ENCODE assay signal across 8 cellular contexts in genomic region chr1:211830330-211831142, GRCh38. TPM values are rescaled to one million over a fixed set of nuclear protein-coding genes. Genes with fewer than 3 reads are reported as not detected.
A peak's percentile ranks its signal among the peaks of the same experiment; 100 is the strongest.
DNase-seq lines count a peak whose midpoint lies in the region; ATAC-seq and TF ChIP-seq lines count a peak whose summit lies in the region.

LPGAT1 (minus strand) TSS chr1:211830763; CDS start chr1:211829296, 1,467 bp downstream.

- peak; percentile 96 to 97 for ATAC-seq in left cardiac atrium

- H3K36me3 ChIP-seq in H7 (replicated peaks; ENCODE audit: control insufficient read depth, insufficient read depth, low read length) (no peaks in the 10 kb centered on the region), MG63 (peaks cover 23% of the 10 kb centered on the region), prostate gland (no peaks in the 10 kb centered on the region), urinary bladder (ENCODE audit: insufficient read depth) (no peaks in the 10 kb centered on the region)

- H3K27ac ChIP-seq in prostate gland = peak within 1 kb of the TSS; percentile 82 to 88
- H3K27ac ChIP-seq in urinary bladder (ENCODE audit: low read depth) = peak within 1 kb of the TSS; percentile 81

- no peaks in the 10 kb centered on the region for H3K4me1 ChIP-seq in prostate gland (replicated peaks)
- no peaks in the 10 kb centered on the region for H3K4me1 ChIP-seq in urinary bladder (ENCODE audit: insufficient read depth)

- TF ChIP-seq POLR2A in prostate gland (IDR thresholded peaks at IDR 0.05) = peak; percentile 33

- H3K27me3 ChIP-seq in H7 (ENCODE audit: control insufficient read depth, insufficient read depth, low read length) (peaks cover 9% of the 10 kb centered on the region), MG63 (no peaks in the 10 kb centered on the region), prostate gland (replicated peaks; ENCODE audit: insufficient read depth) (no peaks in the 10 kb centered on the region)

- H3K4me3 ChIP-seq in H7 (ENCODE audit: insufficient read depth, low read depth, low read length) = peak within 1 kb of the TSS; percentile 63
- H3K4me3 ChIP-seq in MG63 = peak within 1 kb of the TSS; percentile 61
- H3K4me3 ChIP-seq in prostate gland = peak within 1 kb of the TSS; percentile 90 to 95
- peak within 1 kb of the TSS; percentile 98 for H3K4me3 ChIP-seq in urinary bladder (ENCODE audit: low read depth, low read length)

- no peaks in the 10 kb centered on the region for H3K9me3 ChIP-seq in MG63
- H3K9me3 ChIP-seq in prostate gland = no peaks in the 10 kb centered on the region

- DNase-seq in GM04504 (ENCODE audit: low read depth) (peak; percentile 27), H7 (peak; percentile 94), MG63 (peak; percentile 85), amniotic epithelial cell (ENCODE audit: low read depth) (peak; percentile 38), left cardiac atrium (peak; percentile 82), prostate gland (ENCODE audit: low spot score) (peak; percentile 74)

- intact Hi-C loops in T-helper 1 cell treated with Interleukin-12 subunit alpha and Interleukin-12 subunit beta and Interleukin-4 antibody, amounts not matched to agents 30 ng/mL and 1 ng/mL, for 36 hours (cut with micrococcal nuclease) = loop anchor here (1.0 to 5.0 kb wide), 5 partner anchors 132 to 573 kb away; partner anchors contain the start of genes DTL, INTS7, PPP2R5A and RCOR3
- intact Hi-C loops in left cardiac atrium (cut with DNase I) (no loop called here), prostate gland (cut with DNase I) (loop anchor here (2.0 to 5.0 kb wide), 2 partner anchors 132 to 148 kb away; no protein-coding TSS in a partner anchor)

- WGBS in prostate gland = 1% methylated on average over 37 of the region's 88 CpGs
- WGBS in urinary bladder = under 1% methylated on average over 88 of the region's 88 CpGs

- TF ChIP-seq CTCF in prostate gland (IDR thresholded peaks at IDR 0.05) = peak; percentile 61 to 82 (median 71)

RNA-seq across cellular contexts. Expression of gene LPGAT1, which starts in this region (rescaled TPM):
- 10.5 and 20.2 TPM in 2 replicates for total RNA-seq in H7 (2014; rRNA removed; shearing (Covaris generic))
- total RNA-seq in MG63 (2014; rRNA removed; shearing (Covaris generic); ENCODE audit: low replicate concordance) = 17.9 and 27.2 TPM in 2 replicates
- total RNA-seq in T-helper 1 cell treated with Interleukin-12 subunit alpha and Interleukin-12 subunit beta and Interleukin-4 antibody, amounts not matched to agents 30 ng/mL and 1 ng/mL, for 36 hours = 55.7 and 60.3 TPM in 2 replicates
- total RNA-seq in left cardiac atrium (10 to 100 TPM; 37.4 to 45.9 TPM), prostate gland (10 to 100 TPM; 29.6 to 81.7 TPM), urinary bladder (50.2 TPM)
- 13.4 TPM for polyA plus RNA-seq in urinary bladder

Comparison
In these comparisons a context has a peak if more than half of its experiments do, and no peak if none do; other contexts are left out.
1. Peak in every context shown above with its lines: DNase-seq, ATAC-seq, H3K4me3 ChIP-seq and H3K27ac ChIP-seq.
2. DNase-seq: peak in every context shown above with its lines; median percentile 94 in H7; 85 in MG63; 82 in left cardiac atrium; 74 in prostate gland; 38 in amniotic epithelial cell; 27 in GM04504.
3. intact Hi-C loops: an anchor here in T-helper 1 cell treated with Interleukin-12 subunit alpha and Interleukin-12 subunit beta and Interleukin-4 antibody, amounts not matched to agents 30 ng/mL and 1 ng/mL, for 36 hours (1.0 to 5.0 kb wide) and prostate gland (2.0 to 5.0 kb wide); none called in left cardiac atrium.